In genomic region chr16:14559809-14560227, GRCh38 we compare ENCODE assay signal across 1 cellular context.
TF ChIP-seq lines count a peak whose summit lies in the region.

No MANE protein-coding gene starts in this region.

TF ChIP-seq in HepG2, 621 proteins besides CTCF, POLR2A, EP300 and RAD21 (continued from another document and continues in another):
- TF ChIP-seq RERE (CRISPR knock-in tag; IDR thresholded peaks at IDR 0.05; ENCODE audit: low read depth) (no peak), PRDM4 (CRISPR knock-in tag; IDR thresholded peaks at IDR 0.05; ENCODE audit: borderline replicate concordance) (no peak), PRDM15 (CRISPR knock-in tag; IDR thresholded peaks at IDR 0.05) (no peak), PATZ1 (CRISPR knock-in tag; IDR thresholded peaks at IDR 0.05) (no peak), KMT2A (CRISPR knock-in tag; IDR thresholded peaks at IDR 0.05) (peak; percentile 82), SKI (IDR thresholded peaks at IDR 0.05; ENCODE audit: partially characterized antibody) (peak; percentile 58), ZNF569 (CRISPR knock-in tag; IDR thresholded peaks at IDR 0.05; ENCODE audit: borderline replicate concordance) (no peak), ZNF484 (CRISPR knock-in tag; IDR thresholded peaks at IDR 0.05; ENCODE audit: borderline replicate concordance, low read depth) (no peak), ZNF468 (CRISPR knock-in tag; IDR thresholded peaks at IDR 0.05) (no peak), POLR2AphosphoS2 (IDR thresholded peaks at IDR 0.05; ENCODE audit: low read depth, low read length) (no peak), KAT8 (CRISPR knock-in tag; IDR thresholded peaks at IDR 0.05) (peak; percentile 23; the same call in 1 of the 2 replicates), NFE2 (CRISPR knock-in tag; IDR thresholded peaks at IDR 0.05) (no peak), ZNF576 (CRISPR knock-in tag; IDR thresholded peaks at IDR 0.05) (no peak), ZNF12 (CRISPR knock-in tag; IDR thresholded peaks at IDR 0.05) (0 out of 2 replicates have a peak, but pooled peaks have one; percentile 42), CREB3 (CRISPR knock-in tag; IDR thresholded peaks at IDR 0.05) (no peak), TAF1 (CRISPR knock-in tag; IDR thresholded peaks at IDR 0.05) (no peak), ZNF674 (CRISPR knock-in tag; IDR thresholded peaks at IDR 0.05; ENCODE audit: low read depth) (no peak), ZNF282 (IDR thresholded peaks at IDR 0.05; ENCODE audit: partially characterized antibody) (no peak), ZNF619 (CRISPR knock-in tag; IDR thresholded peaks at IDR 0.05) (no peak), HNRNPH1 (optimal IDR thresholded peaks at IDR 0.05; ENCODE audit: low read depth, low read length) (no peak), NBN (conservative IDR thresholded peaks at IDR 0.05) (no peak), ZNF331 (CRISPR knock-in tag; IDR thresholded peaks at IDR 0.05) (peak; percentile 94), ZNF205 (CRISPR knock-in tag; IDR thresholded peaks at IDR 0.05) (peak; percentile 62; the same call in 1 of the 2 replicates), KDM4B (CRISPR knock-in tag; IDR thresholded peaks at IDR 0.05) (0 out of 2 replicates have a peak, but pooled peaks have one; percentile 59), ZBTB38 (CRISPR knock-in tag; IDR thresholded peaks at IDR 0.05) (peak; percentile 74), ZNF275 (CRISPR knock-in tag; IDR thresholded peaks at IDR 0.05; ENCODE audit: borderline replicate concordance) (no peak), ZSCAN25 (CRISPR knock-in tag; IDR thresholded peaks at IDR 0.05) (peak; percentile 33; the same call in 1 of the 2 replicates), POLR2AphosphoS5 (IDR thresholded peaks at IDR 0.05; ENCODE audit: low read depth, low read length) (no peak), AKNA (CRISPR knock-in tag; IDR thresholded peaks at IDR 0.05; ENCODE audit: borderline replicate concordance) (no peak), ZMYM4 (CRISPR knock-in tag; IDR thresholded peaks at IDR 0.05) (no peak), U2AF1 (optimal IDR thresholded peaks at IDR 0.05; ENCODE audit: low read depth, low read length) (no peak), KDM1A (CRISPR knock-in tag; IDR thresholded peaks at IDR 0.05) (no peak), FOXK1 (CRISPR knock-in tag; IDR thresholded peaks at IDR 0.05; ENCODE audit: borderline replicate concordance, low read depth) (no peak), SRF (IDR thresholded peaks at IDR 0.05; ENCODE audit: low read depth, low read length) (no peak), SALL1 (CRISPR knock-in tag; IDR thresholded peaks at IDR 0.05) (peak; percentile 56), SOX6 (IDR thresholded peaks at IDR 0.05) (no peak), SOX6 (CRISPR knock-in tag; IDR thresholded peaks at IDR 0.05) (0 out of 2 replicates have a peak, but pooled peaks have one; percentile 13), IRF9 (CRISPR knock-in tag; IDR thresholded peaks at IDR 0.05; ENCODE audit: borderline replicate concordance) (no peak), DNMT3B (CRISPR knock-in tag; conservative IDR thresholded peaks at IDR 0.05) (no peak), ZZZ3 (CRISPR knock-in tag; IDR thresholded peaks at IDR 0.05; ENCODE audit: borderline replicate concordance) (no peak)
